Comparison of ENCODE assay signal across 16 cellular contexts in genomic region chr6:76250666-76251065, GRCh38.
"Had no signal": no experiment of that assay in that cellular context is flagged by ENCODE, and none has a peak within 500 bp of the region (broad histone marks: within the 10 kb centered on the region; RNA-seq: fewer than 3 reads in every experiment).

No MANE protein-coding gene starts in this region.

- H3K4me3 ChIP-seq: skin epidermis, thyroid gland had no signal

- DNase-seq: activated CD4-positive, alpha-beta T cell treated with anti-CD3 and anti-CD28 coated beads, Interleukin-2, amount 50 U/mL, for 48 hours; activated CD4-positive, CD25-positive, alpha-beta regulatory T cell treated with anti-CD3 and anti-CD28 coated beads, Interleukin-2, amount 50 U/mL, for 72 hours; activated naive CD4-positive, alpha-beta T cell treated with Interleukin-2 at 50 U/mL for 16 hours; activated naive CD8-positive, alpha-beta T cell treated with anti-CD3 and anti-CD28 coated beads, Interleukin-2, amount 50 U/mL, for 24 hours; aorta; head of caudate nucleus; kidney glomerular epithelial cell; mesenchymal stem cell; natural killer cell; stimulated activated CD4-positive, alpha-beta T cell treated with anti-CD3 and anti-CD28 coated beads, Interleukin-15, amount 100 ng/mL, for 24 hours; stimulated activated CD4-positive, alpha-beta T cell treated with anti-CD3 and anti-CD28 coated beads, Interleukin-4, amount 100 ng/mL, for 1 hour; stimulated activated naive B cell treated with anti-CD40 and anti-IgM and Interleukin-4, amounts not matched to agents 10 μg/mL and 1 μg/mL and 100 μg/mL, for 72 hours; thyroid gland had no signal

- H3K9me3 ChIP-seq: thyroid gland had no signal

- H3K27me3 ChIP-seq: thyroid gland had no signal

- ATAC-seq: activated naive CD8-positive, alpha-beta T cell treated with anti-CD3 and anti-CD28 coated beads, Interleukin-2, amount 50 U/mL, for 24 hours; activated T-helper 17 cell treated with anti-CD3 and anti-CD28 coated beads, Interleukin-2, amount 50 U/mL, for 72 hours; natural killer cell; stimulated activated naive B cell treated with anti-CD40 and anti-IgM and Interleukin-4, amounts not matched to agents 10 μg/mL and 1 μg/mL and 100 μg/mL, for 72 hours had no signal

- H3K36me3 ChIP-seq: thyroid gland had no signal

- H3K4me1 ChIP-seq: thyroid gland had no signal

- H3K27ac ChIP-seq: epithelial cell of prostate, skin epidermis, thyroid gland had no signal
